ENCODE assay signal across 8 cellular contexts in genomic region chr7:22082553-22082885, GRCh38.
DNase-seq lines count a peak whose midpoint lies in the region; ATAC-seq, FAIRE-seq and TF ChIP-seq lines count a peak whose summit lies in the region.

No MANE protein-coding gene starts in this region.

- intact Hi-C loops in kidney (cut with DNase I) = no loop called here

- H3K27ac ChIP-seq in kidney (ENCODE audit: low read depth in 2 of 2, low read length in 2 of 2) (no peak overlapping the region), temporal lobe (ENCODE audit: low read depth, low read length) (peak overlapping the region; percentile 89)

- peaks cover 15% of the 10 kb centered on the region for H3K27me3 ChIP-seq in adipocyte (replicated peaks; ENCODE audit: control insufficient read depth, insufficient read depth, low read length)

- TF ChIP-seq CTCF in kidney (IDR thresholded peaks at IDR 0.05; ENCODE audit: borderline replicate concordance, extremely low read depth, insufficient read depth) = no peak

- no peaks in the 10 kb centered on the region for H3K36me3 ChIP-seq in adipocyte (ENCODE audit: control insufficient read depth, insufficient read depth, low read length, severe bottlenecking)
- H3K36me3 ChIP-seq in kidney (ENCODE audit: control insufficient read depth in 1 of 2, insufficient read depth in 2 of 2, low read length in 2 of 2) = no peaks in the 10 kb centered on the region

- peak; percentile 9 for ATAC-seq in HG02870 (IDR thresholded peaks at IDR 0.05; ENCODE audit: unreplicated experiment)

- H3K9me3 ChIP-seq in adipocyte (ENCODE audit: control insufficient read depth, low read length) (peaks cover 2% of the 10 kb centered on the region), kidney (ENCODE audit: control insufficient read depth in 1 of 2, low read length in 2 of 2) (no peaks in the 10 kb centered on the region)

- no peak for DNase-seq in adipocyte (ENCODE audit: low read depth)
- no peak for DNase-seq in kidney
- DNase-seq in NCI-H1092 treated with DMSO at 0.1 percent for 48 hours (lab: John Stamatoyannopoulos, UW) = no peak
- no peak for DNase-seq in stimulated activated CD4-positive, alpha-beta T cell treated with anti-CD3 and anti-CD28 coated beads, Interleukin-4, amount 100 ng/mL, for 1 hour
- DNase-seq in activated CD4-positive, CD25-positive, alpha-beta regulatory T cell treated with anti-CD3 and anti-CD28 coated beads, Interleukin-2, amount 50 U/mL, for 72 hours = no peak

- no peak for FAIRE-seq in kidney (lab: Jason Lieb, UNC)

- H3K9ac ChIP-seq in adipocyte (ENCODE audit: low read length) = peak overlapping the region; percentile 94
- H3K9ac ChIP-seq in kidney (ENCODE audit: low read length in 2 of 2) = peak overlapping the region; percentile 39 to 57

- H3K4me3 ChIP-seq in GM08714 (ENCODE audit: low read length) (peak overlapping the region; percentile 5; the same call in 1 of the 2 replicates), adipocyte (ENCODE audit: low read length) (peak overlapping the region; percentile 96), kidney (ENCODE audit: low read length in 2 of 2) (peak overlapping the region; percentile 61 to 80)

- H3K4me1 ChIP-seq in adipocyte (ENCODE audit: control insufficient read depth, insufficient read depth, low read length) (peaks cover 6% of the 10 kb centered on the region), kidney (ENCODE audit: control insufficient read depth in 1 of 2, insufficient read depth in 1 of 2, low read depth in 1 of 2, low read length in 2 of 2) (peaks cover 4 to 9% of the 10 kb centered on the region in 2 donors)

Comparison
In these comparisons a context has a peak if more than half of its experiments do, and no peak if none do; other contexts are left out.
1. H3K4me3 ChIP-seq: peak in every context shown above with its lines; median percentile 96 in adipocyte; 70 in kidney; 5 in GM08714.